9 cellular contexts compared by ENCODE assay signal in genomic region chr19:51460164-51460992, GRCh38. TPM values are rescaled to one million over a fixed set of nuclear protein-coding genes. Genes with fewer than 3 reads are reported as not detected.
DNase-seq lines count a peak whose midpoint lies in the region; ATAC-seq and TF ChIP-seq lines count a peak whose summit lies in the region.
"Had no signal": no experiment of that assay in that cellular context is flagged by ENCODE, and none has a peak within 500 bp of the region (broad histone marks: within the 10 kb centered on the region; RNA-seq: fewer than 3 reads in every experiment).

No MANE protein-coding gene starts in this region.

- no peaks in the 10 kb centered on the region; the same call in 1 of the 2 replicates for H3K27me3 ChIP-seq in BJ (ENCODE audit: control insufficient read depth, insufficient read depth, low read length)
- H3K27me3 ChIP-seq in smooth muscle cell (ENCODE audit: low read depth) = no peaks in the 10 kb centered on the region

- DNase-seq in BJ (ENCODE audit: low read depth) = no peak
- peak; percentile 51 for DNase-seq in HuH-7 (ENCODE audit: low spot score)
- peak; percentile 44 for DNase-seq in WTC11 (ENCODE audit: low spot score)
- no peak for DNase-seq in mesothelial cell of epicardium (ENCODE audit: low spot score in 2 of 2, unreplicated experiment in 2 of 2)
- DNase-seq in smooth muscle cell (lab: John Stamatoyannopoulos, UW; ENCODE audit: unreplicated experiment) = no peak
- no peak for DNase-seq in amygdala (lab: John Stamatoyannopoulos, UW)
- no peak for DNase-seq in activated CD4-positive, alpha-beta T cell treated with anti-CD3 and anti-CD28 coated beads, Interleukin-2, amount 50 U/mL, for 48 hours
- DNase-seq: activated CD4-positive, alpha-beta T cell treated with anti-CD3 and anti-CD28 coated beads for 48 hours had no signal

- no peaks in the 10 kb centered on the region for H4K20me1 ChIP-seq in smooth muscle cell (ENCODE audit: low read depth)

- H3F3A ChIP-seq in smooth muscle cell (ENCODE audit: low read depth) = no peaks in the 10 kb centered on the region

- POLR2A ChIA-PET in BJ (lab: Charles Lee) (no interaction called here), WTC11 (lab: Charles Lee) (no interaction called here)

- H3K4me3 Mint-ChIP-seq in WTC11 (peak overlapping the region; percentile 62), mesothelial cell of epicardium (peak overlapping the region; percentile 41)

- no peaks in the 10 kb centered on the region for H3K4me1 ChIP-seq in smooth muscle cell (ENCODE audit: low read depth)

- no peak overlapping the region for H3K4me2 ChIP-seq in smooth muscle cell

- H3K4me3 ChIP-seq in BJ (ENCODE audit: low read depth, low read length) = peak overlapping the region; percentile 0; the same call in 1 of the 2 replicates
- H3K4me3 ChIP-seq in smooth muscle cell = no peak overlapping the region

- peak; percentile 70 for ATAC-seq in WTC11
- no peak for ATAC-seq in HG03097 (IDR thresholded peaks at IDR 0.05; ENCODE audit: low FRiP score, unreplicated experiment)

- H3K9ac ChIP-seq in smooth muscle cell (ENCODE audit: low read depth) = no peak overlapping the region

- H3K9me3 ChIP-seq in smooth muscle cell (replicated peaks; ENCODE audit: low read depth) = no peaks in the 10 kb centered on the region

- H2AFZ ChIP-seq in smooth muscle cell (ENCODE audit: low read depth) = no peak overlapping the region

- CTCF ChIA-PET in BJ (lab: Yijun Ruan, JAX) (no interaction called here), WTC11 (lab: Charles Lee) (interaction anchor here (0.7 to 1.4 kb wide), 5 partner anchors 21 to 201 kb away, joined by 3 to 8 read pairs (median 6); no protein-coding TSS in a partner anchor)

- 0 out of 2 replicates have a peak, but pooled peaks cover 2% of the 10 kb centered on the region for H3K4me1 Mint-ChIP-seq in WTC11
- H3K4me1 Mint-ChIP-seq in mesothelial cell of epicardium = no peaks in the 10 kb centered on the region

- no peaks in the 10 kb centered on the region for H3K79me2 ChIP-seq in smooth muscle cell (ENCODE audit: low read depth)

- H3K27ac ChIP-seq in smooth muscle cell (ENCODE audit: low read depth) = no peak overlapping the region

- H3K36me3 Mint-ChIP-seq in WTC11 (no peaks in the 10 kb centered on the region), mesothelial cell of epicardium (no peaks in the 10 kb centered on the region)

- H3K27ac Mint-ChIP-seq in WTC11 (no peak overlapping the region), mesothelial cell of epicardium (no peak overlapping the region)

- peaks cover 36% of the 10 kb centered on the region for H3K27me3 Mint-ChIP-seq in WTC11 (ENCODE audit: low read depth)
- peaks cover 25% of the 10 kb centered on the region for H3K27me3 Mint-ChIP-seq in mesothelial cell of epicardium (ENCODE audit: low read depth)

- H3K36me3 ChIP-seq in BJ (ENCODE audit: control insufficient read depth, insufficient read depth, low read length) (no peaks in the 10 kb centered on the region), smooth muscle cell (ENCODE audit: low read depth) (no peaks in the 10 kb centered on the region)

- WGBS in smooth muscle cell (ENCODE audit: low lambda C conversion rate) = 70% methylated on average over 13 of the region's 13 CpGs

- TF ChIP-seq CTCF in BJ (IDR thresholded peaks at IDR 0.05; ENCODE audit: insufficient read depth, low read depth, low read length) (no peak), WTC11 (IDR thresholded peaks at IDR 0.05) (no peak), mesothelial cell of epicardium (IDR thresholded peaks at IDR 0.05; ENCODE audit: unreplicated experiment) (no peak), smooth muscle cell (IDR thresholded peaks at IDR 0.05; ENCODE audit: borderline replicate concordance, insufficient read depth, poor library complexity, severe bottlenecking) (no peak)

- H3K9me3 Mint-ChIP-seq in WTC11 (peaks cover 4% of the 10 kb centered on the region; the same call in 1 of the 2 replicates), mesothelial cell of epicardium (peaks cover 14% of the 10 kb centered on the region)

TF ChIP-seq in WTC11, 78 proteins besides CTCF, POLR2A, EP300 and RAD21:
- TF ChIP-seq, protein P1, sequence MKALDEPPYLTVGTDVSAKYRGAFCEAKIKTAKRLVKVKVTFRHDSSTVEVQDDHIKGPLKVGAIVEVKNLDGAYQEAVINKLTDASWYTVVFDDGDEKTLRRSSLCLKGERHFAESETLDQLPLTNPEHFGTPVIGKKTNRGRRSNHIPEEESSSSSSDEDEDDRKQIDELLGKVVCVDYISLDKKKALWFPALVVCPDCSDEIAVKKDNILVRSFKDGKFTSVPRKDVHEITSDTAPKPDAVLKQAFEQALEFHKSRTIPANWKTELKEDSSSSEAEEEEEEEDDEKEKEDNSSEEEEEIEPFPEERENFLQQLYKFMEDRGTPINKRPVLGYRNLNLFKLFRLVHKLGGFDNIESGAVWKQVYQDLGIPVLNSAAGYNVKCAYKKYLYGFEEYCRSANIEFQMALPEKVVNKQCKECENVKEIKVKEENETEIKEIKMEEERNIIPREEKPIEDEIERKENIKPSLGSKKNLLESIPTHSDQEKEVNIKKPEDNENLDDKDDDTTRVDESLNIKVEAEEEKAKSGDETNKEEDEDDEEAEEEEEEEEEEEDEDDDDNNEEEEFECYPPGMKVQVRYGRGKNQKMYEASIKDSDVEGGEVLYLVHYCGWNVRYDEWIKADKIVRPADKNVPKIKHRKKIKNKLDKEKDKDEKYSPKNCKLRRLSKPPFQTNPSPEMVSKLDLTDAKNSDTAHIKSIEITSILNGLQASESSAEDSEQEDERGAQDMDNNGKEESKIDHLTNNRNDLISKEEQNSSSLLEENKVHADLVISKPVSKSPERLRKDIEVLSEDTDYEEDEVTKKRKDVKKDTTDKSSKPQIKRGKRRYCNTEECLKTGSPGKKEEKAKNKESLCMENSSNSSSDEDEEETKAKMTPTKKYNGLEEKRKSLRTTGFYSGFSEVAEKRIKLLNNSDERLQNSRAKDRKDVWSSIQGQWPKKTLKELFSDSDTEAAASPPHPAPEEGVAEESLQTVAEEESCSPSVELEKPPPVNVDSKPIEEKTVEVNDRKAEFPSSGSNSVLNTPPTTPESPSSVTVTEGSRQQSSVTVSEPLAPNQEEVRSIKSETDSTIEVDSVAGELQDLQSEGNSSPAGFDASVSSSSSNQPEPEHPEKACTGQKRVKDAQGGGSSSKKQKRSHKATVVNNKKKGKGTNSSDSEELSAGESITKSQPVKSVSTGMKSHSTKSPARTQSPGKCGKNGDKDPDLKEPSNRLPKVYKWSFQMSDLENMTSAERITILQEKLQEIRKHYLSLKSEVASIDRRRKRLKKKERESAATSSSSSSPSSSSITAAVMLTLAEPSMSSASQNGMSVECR (CRISPR knock-in tag; IDR thresholded peaks at IDR 0.05; ENCODE audit: borderline replicate concordance) = no peak
- TF ChIP-seq NR2C2 (CRISPR knock-in tag; IDR thresholded peaks at IDR 0.05) (peak; percentile 100), GABPB1 (CRISPR knock-in tag; IDR thresholded peaks at IDR 0.05) (peak; percentile 80)

RNA-seq across cellular contexts. Expression of gene SIGLEC8, which starts 2.1 kb away (rescaled TPM):
- not detected in 2 replicates for polyA plus RNA-seq in BJ (2011; rRNA removed)
- not detected in 2 replicates for polyA minus RNA-seq in BJ (2011; rRNA and poly(A)+ RNA removed)
- not detected in 3 replicates for total RNA-seq in WTC11 (2021)
- not detected in 3 replicates for total RNA-seq in mesothelial cell of epicardium
- not detected in 2 replicates for total RNA-seq in smooth muscle cell
- polyA plus RNA-seq in smooth muscle cell = not detected in 2 replicates

RNA-seq across cellular contexts. Expression of gene CEACAM18, which starts 18.0 kb away (rescaled TPM):
- polyA plus RNA-seq in BJ (2011; rRNA removed) (not detected in 2 replicates), smooth muscle cell (not detected in 2 replicates)
- not detected in 2 replicates for polyA minus RNA-seq in BJ (2011; rRNA and poly(A)+ RNA removed)
- total RNA-seq in WTC11 (2021) (not detected in 3 replicates), mesothelial cell of epicardium (not detected in 3 replicates), smooth muscle cell (not detected in 2 replicates)

RNA-seq across cellular contexts. Expression of gene SIGLEC12, which starts 41.2 kb away (rescaled TPM):
- polyA plus RNA-seq in BJ (2011; rRNA removed) (not detected in 2 replicates), smooth muscle cell (not detected in 2 replicates)
- not detected in 2 replicates for polyA minus RNA-seq in BJ (2011; rRNA and poly(A)+ RNA removed)
- total RNA-seq in WTC11 (2021) (not detected in 3 replicates), mesothelial cell of epicardium (not detected in 3 replicates), smooth muscle cell (not detected in 2 replicates)

RNA-seq across cellular contexts. Expression of gene SIGLEC10, which starts 42.9 kb away (rescaled TPM):
- polyA plus RNA-seq in BJ (2011; rRNA removed) (not detected in 2 replicates), smooth muscle cell (0.40 TPM in 1 of 2 replicates, not detected in the other)
- polyA minus RNA-seq in BJ (2011; rRNA and poly(A)+ RNA removed) = not detected in 2 replicates
- total RNA-seq in WTC11 (2021) (0.44 TPM in 1 of 3 replicates, not detected in the others), mesothelial cell of epicardium (not detected in 3 replicates), smooth muscle cell (not detected in 2 replicates)

Comparison
In these comparisons a context has a peak if more than half of its experiments do, and no peak if none do; other contexts are left out.
1. DNase-seq: peak in HuH-7 (single experiment) and WTC11 (single experiment); none in BJ (single experiment), mesothelial cell of epicardium (0 of 2), smooth muscle cell (single experiment), amygdala (0 of 56) and activated CD4-positive, alpha-beta T cell treated with anti-CD3 and anti-CD28 coated beads, Interleukin-2, amount 50 U/mL, for 48 hours (0 of 2).